Comparison of ENCODE assay signal across 1 cellular context in genomic region chr14:24197066-24197465, GRCh38.
TF ChIP-seq lines count a peak whose summit lies in the region.

No MANE protein-coding gene starts in this region.

TF ChIP-seq in HepG2, 621 proteins besides CTCF, POLR2A, EP300 and RAD21:
- TF ChIP-seq ZBTB46 (CRISPR knock-in tag; IDR thresholded peaks at IDR 0.05; ENCODE audit: borderline replicate concordance) = no peak
- 0 out of 2 replicates have a peak, but pooled peaks have one; percentile 8 for TF ChIP-seq ZNF501 (CRISPR knock-in tag; IDR thresholded peaks at IDR 0.05)
- TF ChIP-seq MYPOP (CRISPR knock-in tag; IDR thresholded peaks at IDR 0.05) = no peak
- TF ChIP-seq FOXA1 (IDR thresholded peaks at IDR 0.05) = no peak
- TF ChIP-seq FOXA1 (CRISPR knock-in tag; IDR thresholded peaks at IDR 0.05) = no peak
- no peak for TF ChIP-seq ZNF557 (CRISPR knock-in tag; IDR thresholded peaks at IDR 0.05)
- no peak for TF ChIP-seq PTBP1 (IDR thresholded peaks at IDR 0.05; ENCODE audit: low read depth, low read length, poor library complexity, severe bottlenecking)
- TF ChIP-seq TCF7 (IDR thresholded peaks at IDR 0.05; ENCODE audit: low read depth) = 0 out of 2 replicates have a peak, but pooled peaks have one; percentile 31
- TF ChIP-seq SOX13 (IDR thresholded peaks at IDR 0.05) = 0 out of 2 replicates have a peak, but pooled peaks have one; percentile 22
- no peak for TF ChIP-seq SOX13 (CRISPR knock-in tag; conservative IDR thresholded peaks at IDR 0.05 in 1 of 2, IDR thresholded peaks at IDR 0.05 in 1 of 2)
- TF ChIP-seq DDIT3 (CRISPR knock-in tag; IDR thresholded peaks at IDR 0.05) = no peak
- TF ChIP-seq SRY (CRISPR knock-in tag; IDR thresholded peaks at IDR 0.05) = no peak
- no peak for TF ChIP-seq ZNF879 (CRISPR knock-in tag; IDR thresholded peaks at IDR 0.05)
- 0 out of 2 replicates have a peak, but pooled peaks have one; percentile 24 for TF ChIP-seq RBFOX2 (IDR thresholded peaks at IDR 0.05; ENCODE audit: low read depth, low read length)
- peak; percentile 31 for TF ChIP-seq IKZF4 (CRISPR knock-in tag; IDR thresholded peaks at IDR 0.05; ENCODE audit: borderline replicate concordance, low read depth, not compliant biosample characterization)
- TF ChIP-seq ZNF513 (CRISPR knock-in tag; conservative IDR thresholded peaks at IDR 0.05) = no peak
- no peak for TF ChIP-seq HNRNPL (IDR thresholded peaks at IDR 0.05; ENCODE audit: low read depth, low read length)
- TF ChIP-seq ZGPAT (CRISPR knock-in tag; IDR thresholded peaks at IDR 0.05) = no peak
- 0 out of 2 replicates have a peak, but pooled peaks have one; percentile 35 for TF ChIP-seq GLI4 (CRISPR knock-in tag; IDR thresholded peaks at IDR 0.05; ENCODE audit: borderline replicate concordance)
- peak; percentile 6; the same call in 1 of the 2 replicates for TF ChIP-seq ZBTB7B (CRISPR knock-in tag; IDR thresholded peaks at IDR 0.05)
